Comparison of ENCODE assay signal across 9 cellular contexts in the genomic region with DNA sequence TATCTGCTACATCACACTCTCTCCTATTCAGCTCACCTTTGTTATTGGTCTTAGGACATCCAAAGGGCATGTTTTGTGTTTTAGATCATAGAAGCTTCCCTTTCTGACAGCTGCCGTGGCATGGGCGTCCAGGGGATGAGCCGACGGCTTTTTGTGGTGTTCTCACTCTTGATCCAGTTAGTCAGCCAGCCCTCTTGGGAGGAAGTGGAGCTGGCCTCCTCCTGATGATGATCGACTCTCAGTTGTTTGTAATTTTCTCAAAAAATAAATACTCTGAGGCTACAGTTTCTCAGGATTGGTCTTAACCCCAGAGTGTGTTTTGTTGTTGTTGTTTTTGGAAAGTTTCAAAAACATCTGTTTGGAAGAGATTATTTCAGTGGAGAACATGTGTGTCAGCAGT. TPM values are rescaled to one million over a fixed set of nuclear protein-coding genes. Genes with fewer than 3 reads are reported as not detected.
DNase-seq lines count a peak whose midpoint lies in the region; TF ChIP-seq lines count a peak whose summit lies in the region.
"Had no signal": no experiment of that assay in that cellular context is flagged by ENCODE, and none has a peak within 500 bp of the region (broad histone marks: within the 10 kb centered on the region; RNA-seq: fewer than 3 reads in every experiment).

No MANE protein-coding gene starts in this region.

- peak in 1 of 2 donors; percentile 65 for TF ChIP-seq EP300 in tibial nerve (IDR thresholded peaks at IDR 0.05)

- H3K4me1 ChIP-seq in esophagus (ENCODE audit: control insufficient read depth in 2 of 2, insufficient read depth in 2 of 2, low read length in 1 of 2): peaks cover 6 to 12% of the 10 kb centered on the region in 2 donors
- H3K4me1 ChIP-seq in muscle layer of duodenum (ENCODE audit: control insufficient read depth in 1 of 2, insufficient read depth in 2 of 2, low read length in 2 of 2): peaks cover 12 to 58% of the 10 kb centered on the region in 2 donors
- H3K4me1 ChIP-seq in tibial nerve: peaks cover 6 to 67% (median 23%) of the 10 kb centered on the region in 4 donors
- H3K4me1 ChIP-seq: left lung had no signal

- no peaks in the 10 kb centered on the region for H3K9me3 ChIP-seq in esophagus (ENCODE audit: control insufficient read depth in 2 of 2, insufficient read depth in 1 of 2, low read depth in 1 of 2, low read length in 1 of 2)
- no peaks in the 10 kb centered on the region for H3K9me3 ChIP-seq in muscle layer of duodenum (ENCODE audit: control insufficient read depth in 1 of 2, low read length in 2 of 2)
- no peaks in the 10 kb centered on the region for H3K9me3 ChIP-seq in tibial nerve
- H3K9me3 ChIP-seq: left lung had no signal

- no peak for TF ChIP-seq CTCF in tibial nerve (IDR thresholded peaks at IDR 0.05)

- H3K27ac ChIP-seq in esophagus (ENCODE audit: low read depth in 2 of 2, low read length in 1 of 2) (peak overlapping the region; percentile 29 to 49), muscle layer of duodenum (ENCODE audit: low read length) (peak overlapping the region; percentile 67), tibial nerve (peak overlapping the region; percentile 19 to 91 (median 64))
- H3K27ac ChIP-seq: left lung had no signal

- DNase-seq in NCI-H82 (lab: John Stamatoyannopoulos, UW) (peak; percentile 76), tibial nerve (ENCODE audit: low spot score in 2 of 2) (peak; percentile 59 to 70), NCI-H774 (lab: John Stamatoyannopoulos, UW) (no peak), A172 (ENCODE audit: low spot score) (no peak)
- no peak for DNase-seq in activated CD4-positive, alpha-beta T cell treated with anti-CD3 and anti-CD28 coated beads for 1 hour
- no peak for DNase-seq in stimulated activated CD4-positive, alpha-beta T cell treated with anti-CD3 and anti-CD28 coated beads, Interleukin-12 subunit alpha, Interleukin-12 subunit beta, amount 100 ng/mL, for 4 hours
- DNase-seq: left lung had no signal

- H3K27me3 ChIP-seq in esophagus (ENCODE audit: control insufficient read depth in 1 of 2, insufficient read depth in 2 of 2, low read length in 2 of 2): no peaks in the 10 kb centered on the region
- H3K27me3 ChIP-seq in muscle layer of duodenum (ENCODE audit: low read depth, low read length): no peaks in the 10 kb centered on the region
- no peaks in the 10 kb centered on the region for H3K27me3 ChIP-seq in tibial nerve
- H3K27me3 ChIP-seq: left lung had no signal

- H3K4me3 ChIP-seq in esophagus (ENCODE audit: low read depth in 1 of 2, low read length in 2 of 2) (no peak overlapping the region), muscle layer of duodenum (ENCODE audit: low read depth in 1 of 2, low read length in 2 of 2) (no peak overlapping the region), tibial nerve (no peak overlapping the region)
- H3K4me3 ChIP-seq: left lung had no signal

- no peak for TF ChIP-seq POLR2A in tibial nerve (IDR thresholded peaks at IDR 0.05)

- 24 to 39% methylated on average over 5 of the region's 5 CpGs for WGBS in esophagus, 2 donors
- WGBS in tibial nerve, 2 donors: 27 to 42% methylated on average over 5 of the region's 5 CpGs

- H3K36me3 ChIP-seq in esophagus (ENCODE audit: control insufficient read depth in 2 of 2, insufficient read depth in 2 of 2, low read length in 1 of 2): peaks cover 3 to 4% of the 10 kb centered on the region in 2 donors
- peaks cover 10 to 13% of the 10 kb centered on the region in 2 donors for H3K36me3 ChIP-seq in muscle layer of duodenum (ENCODE audit: control insufficient read depth in 1 of 2, insufficient read depth in 2 of 2, low read length in 2 of 2)
- H3K36me3 ChIP-seq in tibial nerve: peaks cover 0 to 11% (median 0%) of the 10 kb centered on the region in 3 donors
- H3K36me3 ChIP-seq: left lung had no signal

RNA-seq across cellular contexts. Expression of gene BOC, which starts 34.4 kb away (rescaled TPM):
- 10 to 100 TPM; 26.6 to 29.6 TPM for polyA plus RNA-seq in esophagus
- total RNA-seq in tibial nerve: 10 to 100 TPM; 27.6 to 63.2 (median 48.1) TPM
- 3.1 and 4.5 TPM in 2 replicates for total RNA-seq in A172 (2014; rRNA removed; shearing (Covaris generic))

Comparison
In these comparisons a context has a peak if more than half of its experiments do, and no peak if none do; other contexts are left out.
1. DNase-seq: peak in NCI-H82 (single experiment) and tibial nerve (2 of 2); none in activated CD4-positive, alpha-beta T cell treated with anti-CD3 and anti-CD28 coated beads for 1 hour (single experiment), NCI-H774 (single experiment), A172 (single experiment) and stimulated activated CD4-positive, alpha-beta T cell treated with anti-CD3 and anti-CD28 coated beads, Interleukin-12 subunit alpha, Interleukin-12 subunit beta, amount 100 ng/mL, for 4 hours (single experiment).
2. Peak in every context shown above with its lines, with median percentiles within 50 percentile points of each other: H3K27ac ChIP-seq.